ENCODE assay signal across 31 cellular contexts in genomic region chr2:189208254-189208653, GRCh38. TPM values are rescaled to one million over a fixed set of nuclear protein-coding genes. Genes with fewer than 3 reads are reported as not detected.
DNase-seq lines count a peak whose midpoint lies in the region; ATAC-seq and TF ChIP-seq lines count a peak whose summit lies in the region.
"Had no signal": no experiment of that assay in that cellular context is flagged by ENCODE, and none has a peak within 500 bp of the region (broad histone marks: within the 10 kb centered on the region; RNA-seq: fewer than 3 reads in every experiment).

No MANE protein-coding gene starts in this region.

- H3K36me3 Mint-ChIP-seq in endothelial cell (ENCODE audit: low read depth, unreplicated experiment): no peaks in the 10 kb centered on the region
- no peaks in the 10 kb centered on the region for H3K36me3 Mint-ChIP-seq in osteocyte (ENCODE audit: unreplicated experiment)
- H3K36me3 Mint-ChIP-seq: activated CD4-positive, alpha-beta memory T cell treated with anti-CD3 and anti-CD28 coated beads for 36 hours; activated naive CD8-positive, alpha-beta T cell treated with anti-CD3 and anti-CD28 coated beads, Interleukin-2, amount 10 ng/mL, durations not matched to agents 7 days and 5 days; natural killer cell treated with Interleukin-12 subunit alpha and Interleukin-12 subunit beta and Interleukin-15 and Interleukin-18, amount 100 ng/mL, for 72 hours had no signal

- peak overlapping the region; percentile 83 for H4K91ac ChIP-seq in IMR-90 (ENCODE audit: insufficient read depth, low read depth, low read length)

- no CpG with 5 or more reads among the region's 1 CpG for WGBS in IMR-90 (ENCODE audit: extremely low coverage in 2 of 2, insufficient read length in 1 of 2), 2 experiments
- WGBS in ovary, 3 donors: 2 to 9% (median 3%) methylated on average over 1 of the region's 1 CpG

- ATAC-seq in IMR-90 (ENCODE audit: low read depth) (no peak), HG02981 (IDR thresholded peaks at IDR 0.05; ENCODE audit: unreplicated experiment) (no peak)
- ATAC-seq: gastrocnemius medialis; HepG2; left lobe of liver; natural killer cell treated with Interleukin-12 subunit alpha and Interleukin-12 subunit beta and Interleukin-15 and Interleukin-18, amount 100 ng/mL, for 72 hours had no signal

- H3K9me3 ChIP-seq in IMR-90 (ENCODE audit: control insufficient read depth, insufficient read depth, low read length) (no peaks in the 10 kb centered on the region), ovary (no peaks in the 10 kb centered on the region)
- H3K9me3 ChIP-seq: BE2C, esophagus muscularis mucosa, gastrocnemius medialis, stomach, upper lobe of left lung had no signal

- H3K27ac ChIP-seq in ACC112 (ENCODE audit: low read depth, low read length) (no peak overlapping the region; the same call in 1 of the 2 replicates), IMR-90 (ENCODE audit: insufficient read depth, low read length) (peak overlapping the region; percentile 88; the same call in 1 of the 2 replicates), ovary (peak overlapping the region in 1 of 2 donors; percentile 58)

- H3K27ac Mint-ChIP-seq in endothelial cell (ENCODE audit: unreplicated experiment) (peak overlapping the region; percentile 74), osteocyte (ENCODE audit: unreplicated experiment) (peak overlapping the region; percentile 99)
- H3K27ac Mint-ChIP-seq: activated CD4-positive, alpha-beta memory T cell treated with anti-CD3 and anti-CD28 coated beads for 36 hours; activated naive CD8-positive, alpha-beta T cell treated with anti-CD3 and anti-CD28 coated beads, Interleukin-2, amount 10 ng/mL, durations not matched to agents 7 days and 5 days; natural killer cell treated with Interleukin-12 subunit alpha and Interleukin-12 subunit beta and Interleukin-15 and Interleukin-18, amount 100 ng/mL, for 72 hours; progenitor cell of endocrine pancreas had no signal

- intact Hi-C loops in IMR-90 (cut with micrococcal nuclease): no loop called here
- intact Hi-C loops in ovary (cut with DNase I): no loop called here

- no peaks in the 10 kb centered on the region for H3K9me3 Mint-ChIP-seq in endothelial cell (ENCODE audit: unreplicated experiment)
- H3K9me3 Mint-ChIP-seq in osteocyte (ENCODE audit: unreplicated experiment): no peaks in the 10 kb centered on the region
- H3K9me3 Mint-ChIP-seq: activated CD4-positive, alpha-beta memory T cell treated with anti-CD3 and anti-CD28 coated beads for 36 hours; activated naive CD8-positive, alpha-beta T cell treated with anti-CD3 and anti-CD28 coated beads, Interleukin-2, amount 10 ng/mL, durations not matched to agents 7 days and 5 days had no signal

- TF ChIP-seq POLR2A in IMR-90 (IDR thresholded peaks at IDR 0.05; ENCODE audit: low read depth, low read length): no peak
- TF ChIP-seq POLR2A in ovary (IDR thresholded peaks at IDR 0.05): no peak

- in situ Hi-C loops in IMR-90 (cut with MboI; ENCODE audit: low sequenced_read_pairs): no loop called here

- H3K56ac ChIP-seq in IMR-90 (ENCODE audit: extremely low read depth, insufficient read depth, low read length): peak overlapping the region; percentile 33; the same call in 1 of the 2 replicates

- no peaks in the 10 kb centered on the region for H3K79me2 ChIP-seq in ACC112 (ENCODE audit: control insufficient read depth, insufficient read depth, low read length, unreplicated experiment)
- H3K79me2 ChIP-seq: hepatocyte had no signal

- H3K79me1 ChIP-seq in IMR-90 (ENCODE audit: low read depth in 1 of 2, low read length in 2 of 2): peaks cover 5 to 33% of the 10 kb centered on the region in 2 experiments; a peak in 3 of 4 replicates

- H3K4me1 Mint-ChIP-seq in endothelial cell (ENCODE audit: unreplicated experiment) (peaks cover 51% of the 10 kb centered on the region), osteocyte (ENCODE audit: unreplicated experiment) (peaks cover 76% of the 10 kb centered on the region)

- no peak for TF ChIP-seq CTCF in IMR-90 (conservative IDR thresholded peaks at IDR 0.05; ENCODE audit: low read depth, low read length)
- TF ChIP-seq CTCF in endothelial cell (IDR thresholded peaks at IDR 0.05; ENCODE audit: unreplicated experiment): no peak
- no peak for TF ChIP-seq CTCF in osteocyte (IDR thresholded peaks at IDR 0.05)
- TF ChIP-seq CTCF in ovary (IDR thresholded peaks at IDR 0.05): no peak

- dilution Hi-C loops in IMR-90 (cut with HindIII; ENCODE audit: low sequenced_read_pairs, unreplicated experiment): no loop called here

- H3K27me3 ChIP-seq in ACC112 (ENCODE audit: insufficient read depth, low read length) (no peaks in the 10 kb centered on the region), IMR-90 (ENCODE audit: control insufficient read depth, insufficient read depth, low read length) (no peaks in the 10 kb centered on the region), ovary (no peaks in the 10 kb centered on the region)
- H3K27me3 ChIP-seq: BE2C, esophagus muscularis mucosa, gastrocnemius medialis, hepatocyte, stomach, upper lobe of left lung had no signal

- H2AK5ac ChIP-seq in IMR-90 (ENCODE audit: low read depth, low read length): peak overlapping the region; percentile 49; the same call in 1 of the 2 replicates

- peak overlapping the region; percentile 94 for H2BK120ac ChIP-seq in IMR-90 (ENCODE audit: low read depth, low read length)

- H3K14ac ChIP-seq in IMR-90 (replicated peaks; ENCODE audit: low read depth, low read length): peak overlapping the region; percentile 93

- H3K27me3 Mint-ChIP-seq in endothelial cell (ENCODE audit: unreplicated experiment) (peaks cover 3% of the 10 kb centered on the region), osteocyte (ENCODE audit: unreplicated experiment) (no peaks in the 10 kb centered on the region)
- H3K27me3 Mint-ChIP-seq: activated naive CD8-positive, alpha-beta T cell treated with anti-CD3 and anti-CD28 coated beads, Interleukin-2, amount 10 ng/mL, durations not matched to agents 7 days and 5 days; progenitor cell of endocrine pancreas had no signal

- H3K4me1 ChIP-seq in ACC112 (ENCODE audit: control insufficient read depth, insufficient read depth, low read length, unreplicated experiment) (peaks cover 56% of the 10 kb centered on the region), IMR-90 (ENCODE audit: control insufficient read depth, insufficient read depth, low read length) (peaks cover 20% of the 10 kb centered on the region), ovary (ENCODE audit: insufficient read depth) (peaks cover 2% of the 10 kb centered on the region)
- H3K4me1 ChIP-seq: upper lobe of left lung had no signal

- peak overlapping the region; percentile 93 for H3K23ac ChIP-seq in IMR-90 (ENCODE audit: low read depth, low read length)

- H3K4me3 ChIP-seq in ACC112 (ENCODE audit: low read depth, low read length): no peak overlapping the region; the same call in 1 of the 2 replicates
- H3K4me3 ChIP-seq in IMR-90 (ENCODE audit: insufficient read depth, low read depth, low read length): no peak overlapping the region
- H3K4me3 ChIP-seq in ovary: no peak overlapping the region
- H3K4me3 ChIP-seq: esophagus muscularis mucosa, gastrocnemius medialis, hepatocyte, stomach, upper lobe of left lung had no signal

- H2BK5ac ChIP-seq in IMR-90 (ENCODE audit: low read depth, low read length, poor library complexity, severe bottlenecking): peak overlapping the region; percentile 100

- no peak for DNase-seq in IMR-90
- no peak for DNase-seq in endothelial cell (ENCODE audit: low spot score)
- DNase-seq in osteocyte (ENCODE audit: extremely low spot score, unreplicated experiment): no peak
- no peak for DNase-seq in ovary
- no peak for DNase-seq in Kasumi-1 (lab: John Stamatoyannopoulos, UW)
- no peak for DNase-seq in NCI-H446 (lab: John Stamatoyannopoulos, UW)
- DNase-seq: activated CD4-positive, alpha-beta memory T cell treated with anti-CD3 and anti-CD28 coated beads for 36 hours; activated CD4-positive, CD25-positive, alpha-beta regulatory T cell; activated effector memory CD4-positive, alpha-beta T cell treated with Interleukin-2 at 50 U/mL for 16 hours; activated naive CD8-positive, alpha-beta T cell treated with anti-CD3 and anti-CD28 coated beads, Interleukin-2, amount 10 ng/mL, durations not matched to agents 7 days and 5 days; BE2C; DND-41; effector CD8-positive, alpha-beta T cell; gastrocnemius medialis; HCEC 1CT; NCI-H1092; NCI-H2029; NCI-H2227 treated with DMSO at 0.1 percent for 48 hours; NCI-H748 treated with DMSO at 0.1 percent for 48 hours; stimulated activated CD8-positive, alpha-beta memory T cell treated with anti-CD3 and anti-CD28 coated beads, Interleukin-4, amount 100 ng/mL, for 48 hours; stomach; T-helper 9 cell; upper lobe of left lung had no signal

- H4K5ac ChIP-seq in IMR-90 (ENCODE audit: low read depth, low read length): peak overlapping the region; percentile 97

- no TSS peak for BruUV-seq in IMR-90 (replicated peaks; lab: Mats Ljungman, UMichigan)

- TF ChIP-seq EP300 in ovary (IDR thresholded peaks at IDR 0.05): no peak

- H4K20me1 ChIP-seq in IMR-90 (ENCODE audit: insufficient read depth, low read length): no peaks in the 10 kb centered on the region

- H3K4me3 Mint-ChIP-seq in endothelial cell (ENCODE audit: unreplicated experiment) (no peak overlapping the region), osteocyte (ENCODE audit: unreplicated experiment) (no peak overlapping the region)
- H3K4me3 Mint-ChIP-seq: activated CD4-positive, alpha-beta memory T cell treated with anti-CD3 and anti-CD28 coated beads for 36 hours; activated naive CD8-positive, alpha-beta T cell treated with anti-CD3 and anti-CD28 coated beads, Interleukin-2, amount 10 ng/mL, durations not matched to agents 7 days and 5 days; natural killer cell treated with Interleukin-12 subunit alpha and Interleukin-12 subunit beta and Interleukin-15 and Interleukin-18, amount 100 ng/mL, for 72 hours had no signal

- peak overlapping the region; percentile 95 for H2BK20ac ChIP-seq in IMR-90 (ENCODE audit: low read depth, low read length)

- no peak overlapping the region for H2AK9ac ChIP-seq in IMR-90 (replicated peaks; ENCODE audit: low read depth, low read length, poor library complexity)

- peak overlapping the region; percentile 72; the same call in 1 of the 2 replicates for H3K9ac ChIP-seq in IMR-90 (ENCODE audit: low read depth, low read length)

- peaks cover 10% of the 10 kb centered on the region for H3K9me1 ChIP-seq in IMR-90 (ENCODE audit: insufficient read depth, low read length)

- CTCF ChIA-PET in IMR-90 (lab: Yijun Ruan, JAX): interaction anchor here (0.8 to 1.0 kb wide), 2 partner anchors 78 to 79 kb away, joined by 3 to 5 read pairs; no protein-coding TSS in a partner anchor

- H3K4me2 ChIP-seq in IMR-90 (ENCODE audit: low read depth, low read length): peak overlapping the region; percentile 42; the same call in 1 of the 2 replicates
- H3K4me2 ChIP-seq: hepatocyte had no signal

- H3K4ac ChIP-seq in IMR-90 (ENCODE audit: low read depth, low read length): peak overlapping the region; percentile 82; the same call in 1 of the 2 replicates

- peak overlapping the region; percentile 76 to 83 for H4K8ac ChIP-seq in IMR-90 (ENCODE audit: low read depth in 2 of 2, low read length in 2 of 2)

- peak overlapping the region; percentile 89 for H2BK15ac ChIP-seq in IMR-90 (ENCODE audit: low read depth, low read length)

- H2AFZ ChIP-seq in ACC112 (ENCODE audit: low read length, unreplicated experiment): peak overlapping the region; percentile 65
- no peak overlapping the region for H2AFZ ChIP-seq in IMR-90 (replicated peaks; ENCODE audit: low read length, poor library complexity)
- H2AFZ ChIP-seq: hepatocyte had no signal

- POLR2A ChIA-PET in IMR-90 (lab: Charles Lee; ENCODE audit: unreplicated experiment): interaction anchor here (3.0 kb wide), 1 partner anchor 29 kb away, joined by 31 read pairs; the partner anchor contains the start of gene COL5A2

- TF ChIP-seq RAD21 in IMR-90 (IDR thresholded peaks at IDR 0.05; ENCODE audit: low read length): no peak

- H3K36me3 ChIP-seq in ACC112 (ENCODE audit: insufficient read depth, low read length) (no peaks in the 10 kb centered on the region), IMR-90 (ENCODE audit: control insufficient read depth, insufficient read depth, low read length) (no peaks in the 10 kb centered on the region), ovary (no peaks in the 10 kb centered on the region)
- H3K36me3 ChIP-seq: BE2C, esophagus muscularis mucosa, gastrocnemius medialis, stomach, upper lobe of left lung had no signal

- H3K18ac ChIP-seq in IMR-90 (ENCODE audit: low read depth, low read length): peak overlapping the region; percentile 99

RNA-seq across cellular contexts. Expression of gene COL5A2, which starts 28.7 kb away (rescaled TPM):
- 235 and 257 TPM in 2 replicates for total RNA-seq in IMR-90 (2012; rRNA removed)
- polyA plus RNA-seq in IMR-90 (2012; rRNA removed): 155 and 181 TPM in 2 replicates
- polyA plus RNA-seq in IMR-90 (2012; cell fraction: cytosol; rRNA removed): 85.6 and 111 TPM in 2 replicates
- 121 and 233 TPM in 2 replicates for polyA plus RNA-seq in IMR-90 (2012; cell fraction: nucleus; rRNA removed; ENCODE audit: low replicate concordance)
- 243 TPM for total RNA-seq in endothelial cell (ENCODE audit: unreplicated experiment)
- total RNA-seq in osteocyte: 1,873 and 1,955 TPM in 2 replicates
- total RNA-seq in ovary: 10 to 100 TPM; 25.2 to 41.1 (median 30.2) TPM
- polyA plus RNA-seq in ovary: 10 to 100 TPM; 36.0 to 46.8 TPM
